Comparison of ENCODE assay signal across 21 cellular contexts in genomic region chr6:111329882-111330633, GRCh38.
DNase-seq lines count a peak whose midpoint lies in the region; ATAC-seq and TF ChIP-seq lines count a peak whose summit lies in the region.
"Had no signal": no experiment of that assay in that cellular context is flagged by ENCODE, and none has a peak within 500 bp of the region (broad histone marks: within the 10 kb centered on the region; RNA-seq: fewer than 3 reads in every experiment).

No MANE protein-coding gene starts in this region.

- WGBS in transverse colon (ENCODE audit: low coverage in 1 of 2), 2 donors = 85 to 100% methylated on average over 1 to 3 of the region's 3 CpGs
- WGBS in lower leg skin, 2 donors = 90 to 93% methylated on average over 3 of the region's 3 CpGs

- DNase-seq in GM10248 (ENCODE audit: extremely low spot score) (peak; percentile 25), transverse colon (no peak), lower leg skin (ENCODE audit: low spot score in 2 of 2) (no peak), MG63 (no peak)
- no peak for DNase-seq in activated CD8-positive, alpha-beta memory T cell treated with anti-CD3 and anti-CD28 coated beads, Interleukin-2, amount 10 ng/mL, durations not matched to agents 7 days and 5 days
- DNase-seq: activated CD4-positive, alpha-beta memory T cell treated with anti-CD3 and anti-CD28 coated beads, Interleukin-2, amount 10 ng/mL, durations not matched to agents 7 days and 5 days; activated naive CD4-positive, alpha-beta T cell treated with anti-CD3 and anti-CD28 coated beads, Interleukin-2, amount 50 U/mL, for 16 hours; Caco-2; caudate nucleus; H7; hippocampal formation; NCI-H1105; Peyer's patch; spleen; T-helper 2 cell had no signal

- peak; percentile 85 for ATAC-seq in GM19035 (IDR thresholded peaks at IDR 0.05; ENCODE audit: unreplicated experiment)
- peak; percentile 83 for ATAC-seq in HG02571 (IDR thresholded peaks at IDR 0.05; ENCODE audit: unreplicated experiment)
- peak; percentile 87 for ATAC-seq in HG03439 (IDR thresholded peaks at IDR 0.05; ENCODE audit: unreplicated experiment)
- ATAC-seq in activated CD8-positive, alpha-beta memory T cell treated with anti-CD3 and anti-CD28 coated beads, Interleukin-2, amount 10 ng/mL, durations not matched to agents 7 days and 5 days = no peak
- ATAC-seq: A549 had no signal

- H3K4me3 Mint-ChIP-seq in activated CD8-positive, alpha-beta memory T cell treated with anti-CD3 and anti-CD28 coated beads, Interleukin-2, amount 10 ng/mL, durations not matched to agents 7 days and 5 days = no peak overlapping the region
- H3K4me3 Mint-ChIP-seq: activated CD4-positive, alpha-beta memory T cell treated with anti-CD3 and anti-CD28 coated beads, Interleukin-2, amount 10 ng/mL, durations not matched to agents 7 days and 5 days had no signal

- TF ChIP-seq EP300 in transverse colon (IDR thresholded peaks at IDR 0.05; ENCODE audit: low read depth) = no peak

- no peak overlapping the region for H3K27ac Mint-ChIP-seq in activated CD8-positive, alpha-beta memory T cell treated with anti-CD3 and anti-CD28 coated beads, Interleukin-2, amount 10 ng/mL, durations not matched to agents 7 days and 5 days
- H3K27ac Mint-ChIP-seq: activated CD4-positive, alpha-beta memory T cell treated with anti-CD3 and anti-CD28 coated beads, Interleukin-2, amount 10 ng/mL, durations not matched to agents 7 days and 5 days had no signal

- H3K4me1 Mint-ChIP-seq in activated CD8-positive, alpha-beta memory T cell treated with anti-CD3 and anti-CD28 coated beads, Interleukin-2, amount 10 ng/mL, durations not matched to agents 7 days and 5 days = peaks cover 7% of the 10 kb centered on the region
- H3K4me1 Mint-ChIP-seq: activated CD4-positive, alpha-beta memory T cell treated with anti-CD3 and anti-CD28 coated beads, Interleukin-2, amount 10 ng/mL, durations not matched to agents 7 days and 5 days had no signal

- intact Hi-C loops in transverse colon (cut with DNase I; ENCODE audit: low total_unique reads) (no loop called here), lower leg skin (cut with DNase I; ENCODE audit: low total_unique reads) (no loop called here)

- H3K9me3 Mint-ChIP-seq in activated CD8-positive, alpha-beta memory T cell treated with anti-CD3 and anti-CD28 coated beads, Interleukin-2, amount 10 ng/mL, durations not matched to agents 7 days and 5 days (ENCODE audit: low read depth) = peaks cover 3% of the 10 kb centered on the region
- H3K9me3 Mint-ChIP-seq: activated CD4-positive, alpha-beta memory T cell treated with anti-CD3 and anti-CD28 coated beads, Interleukin-2, amount 10 ng/mL, durations not matched to agents 7 days and 5 days had no signal

- no peaks in the 10 kb centered on the region for H3K4me1 ChIP-seq in transverse colon
- H3K4me1 ChIP-seq: A549, Caco-2, Peyer's patch, spleen, tibial nerve had no signal

- POLR2A ChIA-PET in GM10248 (lab: Yijun Ruan, JAX) = no interaction called here

- H3K36me3 Mint-ChIP-seq in activated CD8-positive, alpha-beta memory T cell treated with anti-CD3 and anti-CD28 coated beads, Interleukin-2, amount 10 ng/mL, durations not matched to agents 7 days and 5 days = peaks cover 44% of the 10 kb centered on the region

- H3K27me3 Mint-ChIP-seq in activated CD8-positive, alpha-beta memory T cell treated with anti-CD3 and anti-CD28 coated beads, Interleukin-2, amount 10 ng/mL, durations not matched to agents 7 days and 5 days = no peaks in the 10 kb centered on the region
- H3K27me3 Mint-ChIP-seq: activated CD4-positive, alpha-beta memory T cell treated with anti-CD3 and anti-CD28 coated beads, Interleukin-2, amount 10 ng/mL, durations not matched to agents 7 days and 5 days had no signal

- CTCF ChIA-PET in GM10248 (lab: Yijun Ruan, JAX) = interaction anchor here (0.9 kb wide), 1 partner anchor 148 kb away, joined by 3 read pairs; no protein-coding TSS in a partner anchor
- CTCF ChIA-PET in activated CD8-positive, alpha-beta memory T cell treated with anti-CD3 and anti-CD28 coated beads, Interleukin-2, amount 10 ng/mL, durations not matched to agents 7 days and 5 days (lab: Charles Lee) = no interaction called here

- H3K36me3 ChIP-seq in transverse colon = peaks cover 0 to 61% (median 22%) of the 10 kb centered on the region in 4 donors
- H3K36me3 ChIP-seq in MG63 = peaks cover 17% of the 10 kb centered on the region

- no peaks in the 10 kb centered on the region for H3K9me3 ChIP-seq in transverse colon
- H3K9me3 ChIP-seq in MG63 = no peaks in the 10 kb centered on the region
- H3K9me3 ChIP-seq: A549, Caco-2, neutrophil, Peyer's patch, spleen, tibial nerve had no signal

- no peaks in the 10 kb centered on the region for H3K27me3 ChIP-seq in transverse colon
- H3K27me3 ChIP-seq in MG63 = no peaks in the 10 kb centered on the region
- H3K27me3 ChIP-seq: neutrophil, Peyer's patch, spleen, tibial nerve had no signal

- TF ChIP-seq POLR2A in transverse colon (IDR thresholded peaks at IDR 0.05) (no peak), lower leg skin (IDR thresholded peaks at IDR 0.05) (no peak)

- in situ Hi-C loops in transverse colon (cut with MboI; ENCODE audit: low pct_ligation_motif_present in 1 of 4, low pct_unique_long_range_greater_than_20kb in 1 of 4, low sequenced_read_pairs in 3 of 4) = no loop called here

- TF ChIP-seq CTCF in GM10248 (IDR thresholded peaks at IDR 0.05; ENCODE audit: control extremely low read depth, extremely low read depth, low read depth, missing control alignments) (no peak), transverse colon (IDR thresholded peaks at IDR 0.05) (no peak), lower leg skin (IDR thresholded peaks at IDR 0.05) (no peak)

- H3K4me3 ChIP-seq in transverse colon = no peak overlapping the region
- no peak overlapping the region for H3K4me3 ChIP-seq in lower leg skin (ENCODE audit: low read depth, poor library complexity, severe bottlenecking)
- no peak overlapping the region for H3K4me3 ChIP-seq in MG63
- H3K4me3 ChIP-seq: A549, Peyer's patch, spleen, tibial nerve had no signal

- H3K27ac ChIP-seq in transverse colon = no peak overlapping the region
- H3K27ac ChIP-seq: A549, neutrophil, Peyer's patch, spleen, tibial nerve had no signal
